Comparison of ENCODE assay signal across 29 cellular contexts in genomic region chr4:188262464-188262863, GRCh38.
DNase-seq lines count a peak whose midpoint lies in the region; ATAC-seq and TF ChIP-seq lines count a peak whose summit lies in the region.
"Had no signal": no experiment of that assay in that cellular context is flagged by ENCODE, and none has a peak within 500 bp of the region (broad histone marks: within the 10 kb centered on the region; RNA-seq: fewer than 3 reads in every experiment).

No MANE protein-coding gene starts in this region.

- H3K36me3 ChIP-seq in breast epithelium = no peaks in the 10 kb centered on the region
- H3K36me3 ChIP-seq in mammary epithelial cell (ENCODE audit: insufficient read depth, low read length) = no peaks in the 10 kb centered on the region
- H3K36me3 ChIP-seq in heart left ventricle = no peaks in the 10 kb centered on the region
- H3K36me3 ChIP-seq: right lobe of liver, tibial nerve had no signal

- H3K4me3 ChIP-seq in breast epithelium = no peak overlapping the region
- H3K4me3 ChIP-seq in mammary epithelial cell (replicated peaks in 1 of 3; ENCODE audit: insufficient read depth in 1 of 3, low read depth in 2 of 3, low read length in 3 of 3) = no peak overlapping the region
- no peak overlapping the region for H3K4me3 ChIP-seq in heart left ventricle
- H3K4me3 ChIP-seq: right lobe of liver, tibial nerve had no signal

- ATAC-seq in heart left ventricle = no peak
- no peak for ATAC-seq in HG03045 (IDR thresholded peaks at IDR 0.05; ENCODE audit: unreplicated experiment)
- ATAC-seq: right lobe of liver had no signal

- H3K9me3 ChIP-seq in breast epithelium (no peaks in the 10 kb centered on the region), mammary epithelial cell (replicated peaks; ENCODE audit: insufficient read depth, low read length) (no peaks in the 10 kb centered on the region), heart left ventricle (peaks cover 0 to 3% (median 0%) of the 10 kb centered on the region in 12 donors)
- H3K9me3 ChIP-seq: right lobe of liver, tibial nerve had no signal

- no peaks in the 10 kb centered on the region for H3K27me3 Mint-ChIP-seq in MCF 10A (ENCODE audit: insufficient read depth, unreplicated experiment)
- no peaks in the 10 kb centered on the region for H3K27me3 Mint-ChIP-seq in activated CD4-positive, alpha-beta memory T cell treated with anti-CD3 and anti-CD28 coated beads, Interleukin-2, amount 10 ng/mL, durations not matched to agents 7 days and 5 days
- H3K27me3 Mint-ChIP-seq: activated B cell treated with CpG ODN at 0.5 μM for 24 hours; B cell; stimulated activated naive CD8-positive, alpha-beta T cell treated with anti-CD3 and anti-CD28 coated beads, Interleukin-15, Interleukin-2, amounts not matched to agents 100 ng/mL and 50 ng/mL, for 24 hours had no signal

- H3K27ac ChIP-seq in breast epithelium (no peak overlapping the region), mammary epithelial cell (ENCODE audit: insufficient read depth, low read depth, low read length) (no peak overlapping the region), heart left ventricle (no peak overlapping the region)
- H3K27ac ChIP-seq: 22Rv1, epithelial cell of prostate, parathyroid adenoma, right lobe of liver, tibial nerve had no signal

- POLR2A ChIA-PET in MCF 10A (lab: Yijun Ruan, JAX) = no interaction called here
- POLR2A ChIA-PET in activated CD4-positive, alpha-beta memory T cell treated with anti-CD3 and anti-CD28 coated beads, Interleukin-2, amount 10 ng/mL, durations not matched to agents 7 days and 5 days (lab: Charles Lee) = no interaction called here

- peak; percentile 69 for DNase-seq in MCF 10A (ENCODE audit: unreplicated experiment)
- no peak for DNase-seq in breast epithelium (ENCODE audit: low spot score in 2 of 2)
- DNase-seq in mammary epithelial cell = peak; percentile 11
- DNase-seq in kidney glomerular epithelial cell (lab: John Stamatoyannopoulos, UW) = peak; percentile 10
- no peak for DNase-seq in heart left ventricle
- no peak for DNase-seq in activated CD4-positive, alpha-beta memory T cell treated with anti-CD3 and anti-CD28 coated beads, Interleukin-2, amount 10 ng/mL, durations not matched to agents 7 days and 5 days
- no peak for DNase-seq in NCI-H82 treated with DMSO at 0.1 percent for 48 hours (lab: John Stamatoyannopoulos, UW; ENCODE audit: unreplicated experiment)
- DNase-seq: activated B cell treated with CpG ODN at 0.5 μM for 24 hours; activated CD8-positive, alpha-beta memory T cell treated with anti-CD3 and anti-CD28 coated beads, Interleukin-2, amount 50 U/mL, for 4 hours; activated naive CD4-positive, alpha-beta T cell treated with anti-CD3 and anti-CD28 coated beads, Interleukin-2, amount 50 U/mL, for 16 hours; aorta; foreskin melanocyte; GDM1; hippocampal formation; immature natural killer cell; NCI-H2081; NCI-H226; NCI-H774; right lobe of liver; SHP77 treated with DMSO at 0.1 percent for 48 hours; SW 1271 had no signal

- no peak overlapping the region for H3K9ac ChIP-seq in mammary epithelial cell (ENCODE audit: insufficient read depth, low read length)
- H3K9ac ChIP-seq: parathyroid adenoma had no signal

- H2AFZ ChIP-seq in mammary epithelial cell (ENCODE audit: low read depth, low read length) = no peak overlapping the region
- H2AFZ ChIP-seq: parathyroid adenoma had no signal

- no peak overlapping the region for H3K4me2 ChIP-seq in mammary epithelial cell (ENCODE audit: insufficient read depth, low read depth, low read length)

- H3K4me3 Mint-ChIP-seq in MCF 10A (ENCODE audit: unreplicated experiment) = no peak overlapping the region
- no peak overlapping the region for H3K4me3 Mint-ChIP-seq in activated CD4-positive, alpha-beta memory T cell treated with anti-CD3 and anti-CD28 coated beads, Interleukin-2, amount 10 ng/mL, durations not matched to agents 7 days and 5 days
- H3K4me3 Mint-ChIP-seq: activated B cell treated with CpG ODN at 0.5 μM for 24 hours; B cell; immature natural killer cell; nephron; stimulated activated naive CD8-positive, alpha-beta T cell treated with anti-CD3 and anti-CD28 coated beads, Interleukin-15, Interleukin-2, amounts not matched to agents 100 ng/mL and 50 ng/mL, for 24 hours had no signal

- in situ Hi-C loops in mammary epithelial cell (cut with MboI; ENCODE audit: low sequenced_read_pairs in 2 of 2) = no loop called here

- H3K36me3 Mint-ChIP-seq in MCF 10A (ENCODE audit: insufficient read depth, unreplicated experiment) = no peaks in the 10 kb centered on the region
- H3K36me3 Mint-ChIP-seq in activated CD4-positive, alpha-beta memory T cell treated with anti-CD3 and anti-CD28 coated beads, Interleukin-2, amount 10 ng/mL, durations not matched to agents 7 days and 5 days (ENCODE audit: low read depth) = no peaks in the 10 kb centered on the region
- H3K36me3 Mint-ChIP-seq: immature natural killer cell had no signal

- TF ChIP-seq POLR2A in breast epithelium (IDR thresholded peaks at IDR 0.05) (no peak), heart left ventricle (IDR thresholded peaks at IDR 0.05) (no peak)

- no peak overlapping the region for H3K27ac Mint-ChIP-seq in MCF 10A (ENCODE audit: low read depth, unreplicated experiment)
- H3K27ac Mint-ChIP-seq in activated CD4-positive, alpha-beta memory T cell treated with anti-CD3 and anti-CD28 coated beads, Interleukin-2, amount 10 ng/mL, durations not matched to agents 7 days and 5 days = no peak overlapping the region
- H3K27ac Mint-ChIP-seq: activated B cell treated with CpG ODN at 0.5 μM for 24 hours; B cell; immature natural killer cell; nephron; stimulated activated naive CD8-positive, alpha-beta T cell treated with anti-CD3 and anti-CD28 coated beads, Interleukin-15, Interleukin-2, amounts not matched to agents 100 ng/mL and 50 ng/mL, for 24 hours had no signal

- BruUV-seq in MCF 10A (replicated peaks; lab: Mats Ljungman, UMichigan) (no TSS peak), mammary epithelial cell (replicated peaks; lab: Mats Ljungman, UMichigan) (no TSS peak)

- H3K79me2 ChIP-seq in mammary epithelial cell (ENCODE audit: insufficient read depth, low read length) = no peaks in the 10 kb centered on the region
- H3K79me2 ChIP-seq: parathyroid adenoma had no signal

- CTCF ChIA-PET in MCF 10A (lab: Yijun Ruan, JAX) (no interaction called here), mammary epithelial cell (lab: Charles Lee; ENCODE audit: low non-redundant PET) (no interaction called here)
- CTCF ChIA-PET in activated CD4-positive, alpha-beta memory T cell treated with anti-CD3 and anti-CD28 coated beads, Interleukin-2, amount 10 ng/mL, durations not matched to agents 7 days and 5 days (lab: Charles Lee) = no interaction called here

- H3K27me3 ChIP-seq in breast epithelium (no peaks in the 10 kb centered on the region), mammary epithelial cell (ENCODE audit: insufficient read depth, low read length) (no peaks in the 10 kb centered on the region), heart left ventricle (no peaks in the 10 kb centered on the region)
- H3K27me3 ChIP-seq: right lobe of liver, tibial nerve had no signal

- peaks cover 21% of the 10 kb centered on the region for H3K4me1 Mint-ChIP-seq in MCF 10A (ENCODE audit: insufficient read depth, unreplicated experiment)
- no peaks in the 10 kb centered on the region for H3K4me1 Mint-ChIP-seq in activated CD4-positive, alpha-beta memory T cell treated with anti-CD3 and anti-CD28 coated beads, Interleukin-2, amount 10 ng/mL, durations not matched to agents 7 days and 5 days
- H3K4me1 Mint-ChIP-seq: activated B cell treated with CpG ODN at 0.5 μM for 24 hours, B cell, immature natural killer cell, nephron had no signal

- TF ChIP-seq CTCF in MCF 10A (IDR thresholded peaks at IDR 0.05; ENCODE audit: unreplicated experiment) (no peak), breast epithelium (IDR thresholded peaks at IDR 0.05) (no peak), mammary epithelial cell (conservative IDR thresholded peaks at IDR 0.05 in 1 of 2, IDR thresholded peaks at IDR 0.05 in 1 of 2; ENCODE audit: extremely low read depth in 1 of 2, insufficient read depth in 1 of 2, low read depth in 1 of 2, low read length in 2 of 2) (no peak), heart left ventricle (IDR thresholded peaks at IDR 0.05) (no peak)

- intact Hi-C loops in MCF 10A (cut with micrococcal nuclease) = loop anchor here (2.0 kb wide), 1 partner anchor 1536 kb away; no protein-coding TSS in a partner anchor
- intact Hi-C loops in breast epithelium (cut with DNase I; ENCODE audit: low total_unique reads) = no loop called here
- intact Hi-C loops in mammary epithelial cell (cut with micrococcal nuclease) = no loop called here
- intact Hi-C loops in heart left ventricle (cut with DNase I) = no loop called here

- H3K4me1 ChIP-seq in breast epithelium = no peaks in the 10 kb centered on the region
- no peaks in the 10 kb centered on the region for H3K4me1 ChIP-seq in mammary epithelial cell (ENCODE audit: insufficient read depth, low read length)
- no peaks in the 10 kb centered on the region for H3K4me1 ChIP-seq in heart left ventricle
- H3K4me1 ChIP-seq: parathyroid adenoma, right lobe of liver, tibial nerve had no signal

- WGBS in mammary epithelial cell (ENCODE audit: low coverage, missing lambda C conversion rate) = 81% methylated on average over 10 of the region's 10 CpGs
- 73 to 79% (median 76%) methylated on average over 10 of the region's 10 CpGs for WGBS in heart left ventricle, 4 donors

- H4K20me1 ChIP-seq in mammary epithelial cell (ENCODE audit: insufficient read depth, low read length) = no peaks in the 10 kb centered on the region

- dilution Hi-C loops in mammary epithelial cell (cut with HindIII; ENCODE audit: low sequenced_read_pairs) = no loop called here

- H3K9me3 Mint-ChIP-seq in MCF 10A (ENCODE audit: unreplicated experiment) = peaks cover 7% of the 10 kb centered on the region
- H3K9me3 Mint-ChIP-seq in activated CD4-positive, alpha-beta memory T cell treated with anti-CD3 and anti-CD28 coated beads, Interleukin-2, amount 10 ng/mL, durations not matched to agents 7 days and 5 days = peaks cover 13% of the 10 kb centered on the region
- H3K9me3 Mint-ChIP-seq: nephron had no signal

Comparison
In these comparisons a context has a peak if more than half of its experiments do, and no peak if none do; other contexts are left out.
1. DNase-seq: peak in MCF 10A (single experiment), mammary epithelial cell (single experiment) and kidney glomerular epithelial cell (single experiment); none in breast epithelium (0 of 2), heart left ventricle (0 of 5), activated CD4-positive, alpha-beta memory T cell treated with anti-CD3 and anti-CD28 coated beads, Interleukin-2, amount 10 ng/mL, durations not matched to agents 7 days and 5 days (single experiment) and NCI-H82 treated with DMSO at 0.1 percent for 48 hours (single experiment).